20 cellular contexts compared by ENCODE assay signal in genomic region chr19:28067882-28068281, GRCh38.
"Had no signal": no experiment of that assay in that cellular context is flagged by ENCODE, and none has a peak within 500 bp of the region (broad histone marks: within the 10 kb centered on the region; RNA-seq: fewer than 3 reads in every experiment).

No MANE protein-coding gene starts in this region.

- FAIRE-seq: colon, endometrium had no signal

- H3K4me3 Mint-ChIP-seq: activated B cell treated with CpG ODN at 0.5 μM for 24 hours; activated CD4-positive, alpha-beta T cell treated with anti-CD3 and anti-CD28 coated beads, Interleukin-2, amount 10 ng/mL, durations not matched to agents 24 days and 14 days; activated CD8-positive, alpha-beta T cell treated with anti-CD3 and anti-CD28 coated beads, Interleukin-2, amount 10 ng/mL, durations not matched to agents 7 days and 5 days; neural progenitor cell; stimulated activated naive CD8-positive, alpha-beta T cell treated with anti-CD3 and anti-CD28 coated beads, Interleukin-15, amount 100 ng/mL, for 72 hours had no signal

- H3K27me3 Mint-ChIP-seq: activated B cell treated with CpG ODN at 0.5 μM for 24 hours; activated CD4-positive, alpha-beta T cell treated with anti-CD3 and anti-CD28 coated beads, Interleukin-2, amount 10 ng/mL, durations not matched to agents 24 days and 14 days; stimulated activated naive CD8-positive, alpha-beta T cell treated with anti-CD3 and anti-CD28 coated beads, Interleukin-15, amount 100 ng/mL, for 72 hours had no signal

- H3K9me3 ChIP-seq: body of pancreas, ovary, upper lobe of right lung had no signal

- H3K4me1 ChIP-seq: neural progenitor cell, upper lobe of right lung had no signal

- H3K36me3 ChIP-seq: neural progenitor cell, ovary, upper lobe of right lung had no signal

- H3K27me3 ChIP-seq: body of pancreas, neural progenitor cell, ovary, upper lobe of right lung had no signal

- H2AFZ ChIP-seq: neural progenitor cell had no signal

- ATAC-seq: activated CD8-positive, alpha-beta T cell treated with anti-CD3 and anti-CD28 coated beads, Interleukin-2, amount 10 ng/mL, durations not matched to agents 7 days and 5 days; activated naive CD4-positive, alpha-beta T cell treated with anti-CD3 and anti-CD28 coated beads, Interleukin-2, amount 50 U/mL, for 72 hours; body of pancreas; esophagus mucosa; stimulated activated naive CD8-positive, alpha-beta T cell treated with anti-CD3 and anti-CD28 coated beads, Interleukin-15, amount 100 ng/mL, for 72 hours had no signal

- H3K4me2 ChIP-seq: neural progenitor cell had no signal

- DNase-seq: activated B cell treated with CpG ODN at 0.5 μM for 24 hours; activated CD4-positive, alpha-beta T cell treated with anti-CD3 and anti-CD28 coated beads, Interleukin-2, amount 10 ng/mL, durations not matched to agents 24 days and 14 days; activated CD8-positive, alpha-beta memory T cell treated with anti-CD3 and anti-CD28 coated beads, Interleukin-2, amount 50 U/mL, for 4 hours; activated CD8-positive, alpha-beta T cell treated with anti-CD3 and anti-CD28 coated beads, Interleukin-2, amount 10 ng/mL, durations not matched to agents 7 days and 5 days; activated gamma-delta T cell; activated T-cell treated with anti-CD3 and anti-CD28 coated beads, Interleukin-2, amount 50 U/mL, for 48 hours; amniotic stem cell; body of pancreas; caudate nucleus; midbrain; ovary; stimulated activated CD4-positive, alpha-beta T cell treated with anti-CD3 and anti-CD28 coated beads, Interleukin-1b, Interleukin-23, amount 100 ng/mL, for 48 hours; stimulated activated naive CD8-positive, alpha-beta T cell treated with anti-CD3 and anti-CD28 coated beads, Interleukin-15, amount 100 ng/mL, for 72 hours; upper lobe of right lung had no signal

- H3K9me3 Mint-ChIP-seq: activated CD4-positive, alpha-beta T cell treated with anti-CD3 and anti-CD28 coated beads, Interleukin-2, amount 10 ng/mL, durations not matched to agents 24 days and 14 days; activated naive CD4-positive, alpha-beta T cell treated with anti-CD3 and anti-CD28 coated beads, Interleukin-2, amount 50 U/mL, for 72 hours; stimulated activated naive CD8-positive, alpha-beta T cell treated with anti-CD3 and anti-CD28 coated beads, Interleukin-15, amount 100 ng/mL, for 72 hours had no signal

- H3K4me1 Mint-ChIP-seq: activated B cell treated with CpG ODN at 0.5 μM for 24 hours; activated CD4-positive, alpha-beta T cell treated with anti-CD3 and anti-CD28 coated beads, Interleukin-2, amount 10 ng/mL, durations not matched to agents 24 days and 14 days; stimulated activated naive CD8-positive, alpha-beta T cell treated with anti-CD3 and anti-CD28 coated beads, Interleukin-15, amount 100 ng/mL, for 72 hours had no signal

- H3K27ac ChIP-seq: body of pancreas, neural progenitor cell, ovary, upper lobe of right lung had no signal

- H3K4me3 ChIP-seq: body of pancreas, lung, neural progenitor cell, ovary, upper lobe of right lung had no signal

- H3K27ac Mint-ChIP-seq: activated B cell treated with CpG ODN at 0.5 μM for 24 hours; activated CD4-positive, alpha-beta T cell treated with anti-CD3 and anti-CD28 coated beads, Interleukin-2, amount 10 ng/mL, durations not matched to agents 24 days and 14 days; activated CD8-positive, alpha-beta T cell treated with anti-CD3 and anti-CD28 coated beads, Interleukin-2, amount 10 ng/mL, durations not matched to agents 7 days and 5 days; activated naive CD4-positive, alpha-beta T cell treated with anti-CD3 and anti-CD28 coated beads, Interleukin-2, amount 50 U/mL, for 72 hours; neural progenitor cell; stimulated activated naive CD8-positive, alpha-beta T cell treated with anti-CD3 and anti-CD28 coated beads, Interleukin-15, amount 100 ng/mL, for 72 hours had no signal

- H3K36me3 Mint-ChIP-seq: activated naive CD4-positive, alpha-beta T cell treated with anti-CD3 and anti-CD28 coated beads, Interleukin-2, amount 50 U/mL, for 72 hours; neural progenitor cell had no signal

- H3K9ac ChIP-seq: neural progenitor cell had no signal
